In genomic region chr16:2267913-2268666, GRCh38 we compare ENCODE assay signal across 8 cellular contexts. TPM values are rescaled to one million over a fixed set of nuclear protein-coding genes. Genes with fewer than 3 reads are reported as not detected.
A peak's percentile ranks its signal among the peaks of the same experiment; 100 is the strongest.
DNase-seq lines count a peak whose midpoint lies in the region; ATAC-seq and TF ChIP-seq lines count a peak whose summit lies in the region.

Gene RNPS1 (minus strand): TSS chr16:2268126. CDS start chr16:2264643, 3,483 bp downstream.

- H3K27me3 ChIP-seq in HUES48 (ENCODE audit: control insufficient read depth, insufficient read depth, low read length): no peaks in the 10 kb centered on the region
- peaks cover 10% of the 10 kb centered on the region for H3K27me3 ChIP-seq in NT2/D1 (ENCODE audit: insufficient read depth, insufficient read length)

- H3K27me3 Mint-ChIP-seq in Calu3 (ENCODE audit: unreplicated experiment) (no peaks in the 10 kb centered on the region), endothelial cell (ENCODE audit: unreplicated experiment) (peaks cover 9% of the 10 kb centered on the region), mesothelial cell of epicardium (ENCODE audit: low read depth) (no peaks in the 10 kb centered on the region)

- H3K36me3 ChIP-seq in HUES48 (ENCODE audit: control insufficient read depth, insufficient read depth, low read length): peaks cover 26% of the 10 kb centered on the region
- peaks cover 47% of the 10 kb centered on the region for H3K36me3 ChIP-seq in NT2/D1 (ENCODE audit: insufficient read depth, insufficient read length, low read length)

- H3K4me1 ChIP-seq in HUES48 (ENCODE audit: control insufficient read depth, insufficient read depth, low read length) (no peaks in the 10 kb centered on the region), NT2/D1 (ENCODE audit: insufficient read depth, insufficient read length) (peaks cover 21% of the 10 kb centered on the region)

- intact Hi-C loops in Calu3 (cut with micrococcal nuclease; ENCODE audit: unreplicated experiment): no loop called here

- H3K4me1 Mint-ChIP-seq in Calu3 (ENCODE audit: low read depth, unreplicated experiment) (peaks cover 33% of the 10 kb centered on the region), endothelial cell (ENCODE audit: unreplicated experiment) (peaks cover 25% of the 10 kb centered on the region), mesothelial cell of epicardium (peaks cover 28% of the 10 kb centered on the region)

- TF ChIP-seq CTCF in Calu3 (IDR thresholded peaks at IDR 0.05; ENCODE audit: unreplicated experiment) (no peak), endothelial cell (IDR thresholded peaks at IDR 0.05; ENCODE audit: unreplicated experiment) (no peak), mesothelial cell of epicardium (IDR thresholded peaks at IDR 0.05; ENCODE audit: unreplicated experiment) (no peak)

- DNase-seq in Calu3 (peak; percentile 98), NT2/D1 (ENCODE audit: low read depth, low spot score) (peak; percentile 95), endothelial cell (ENCODE audit: low spot score) (peak; percentile 95), mesothelial cell of epicardium (ENCODE audit: low spot score in 2 of 2, unreplicated experiment in 2 of 2) (peak; percentile 98)
- peak; percentile 81 for DNase-seq in activated CD8-positive, alpha-beta memory T cell treated with anti-CD3 and anti-CD28 coated beads, Interleukin-2, amount 50 U/mL, for 24 hours (ENCODE audit: extremely low read depth)
- DNase-seq in stimulated activated CD8-positive, alpha-beta memory T cell treated with anti-CD3 and anti-CD28 coated beads, Interleukin-15, amount 100 ng/mL, for 4 hours (ENCODE audit: low read depth in 2 of 2): peak; percentile 90 to 95

- no peaks in the 10 kb centered on the region for H3K9me3 ChIP-seq in HUES48 (ENCODE audit: control insufficient read depth, insufficient read depth, low read length)
- no peaks in the 10 kb centered on the region for H3K9me3 ChIP-seq in NT2/D1 (ENCODE audit: insufficient read depth, low read length)

- H3K4me3 ChIP-seq in HUES48 (ENCODE audit: low read depth, low read length) (peak within 1 kb of the TSS; percentile 99), NT2/D1 (ENCODE audit: insufficient read length, low read depth) (peak within 1 kb of the TSS; percentile 90)

- H3K36me3 Mint-ChIP-seq in Calu3 (ENCODE audit: insufficient read depth, unreplicated experiment) (peaks cover 82% of the 10 kb centered on the region), endothelial cell (ENCODE audit: low read depth, unreplicated experiment) (peaks cover 13% of the 10 kb centered on the region), mesothelial cell of epicardium (no peaks in the 10 kb centered on the region)

- peak; percentile 63 for ATAC-seq in GM21390 (IDR thresholded peaks at IDR 0.05; ENCODE audit: unreplicated experiment)

- peak within 1 kb of the TSS; percentile 100 for H3K27ac Mint-ChIP-seq in Calu3 (ENCODE audit: unreplicated experiment)
- H3K27ac Mint-ChIP-seq in endothelial cell (ENCODE audit: unreplicated experiment): peak within 1 kb of the TSS; percentile 91
- H3K27ac Mint-ChIP-seq in mesothelial cell of epicardium: peak within 1 kb of the TSS; percentile 99

- H3K4me3 Mint-ChIP-seq in Calu3 (ENCODE audit: low read depth, unreplicated experiment) (peak within 1 kb of the TSS; percentile 100), endothelial cell (ENCODE audit: unreplicated experiment) (peak within 1 kb of the TSS; percentile 95), mesothelial cell of epicardium (peak within 1 kb of the TSS; percentile 93)

- H3K27ac ChIP-seq in HUES48 (ENCODE audit: low read depth, low read length): peak within 1 kb of the TSS; percentile 99

- CTCF ChIA-PET in Calu3 (lab: Charles Lee): interaction anchor here (0.6 kb wide), 1 partner anchor 11 kb away, joined by 3 read pairs; no protein-coding TSS in a partner anchor

- H3K9ac ChIP-seq in HUES48 (ENCODE audit: low read depth, low read length) (peak within 1 kb of the TSS; percentile 99), NT2/D1 (ENCODE audit: insufficient read length, low read depth) (peak within 1 kb of the TSS; percentile 91)

- no peaks in the 10 kb centered on the region for H3K9me3 Mint-ChIP-seq in Calu3 (ENCODE audit: low read depth, unreplicated experiment)
- no peaks in the 10 kb centered on the region for H3K9me3 Mint-ChIP-seq in endothelial cell (ENCODE audit: unreplicated experiment)
- H3K9me3 Mint-ChIP-seq in mesothelial cell of epicardium: no peaks in the 10 kb centered on the region

- BruUV-seq in Calu3 (replicated peaks; lab: Mats Ljungman, UMichigan): no TSS peak

RNA-seq across cellular contexts. Expression of gene RNPS1, which starts in this region (rescaled TPM):
- total RNA-seq in Calu3 (2022) (287 and 301 TPM in 2 replicates), endothelial cell (ENCODE audit: unreplicated experiment) (203 TPM), mesothelial cell of epicardium (229 to 243 TPM (median 229 TPM) in 3 replicates)

Comparison
In these comparisons a context has a peak if more than half of its experiments do, and no peak if none do; other contexts are left out.
1. Peak in every context shown above with its lines: DNase-seq, ATAC-seq, H3K4me3 ChIP-seq and H3K27ac ChIP-seq.